ENCODE assay signal across 11 cellular contexts in the genomic region with DNA sequence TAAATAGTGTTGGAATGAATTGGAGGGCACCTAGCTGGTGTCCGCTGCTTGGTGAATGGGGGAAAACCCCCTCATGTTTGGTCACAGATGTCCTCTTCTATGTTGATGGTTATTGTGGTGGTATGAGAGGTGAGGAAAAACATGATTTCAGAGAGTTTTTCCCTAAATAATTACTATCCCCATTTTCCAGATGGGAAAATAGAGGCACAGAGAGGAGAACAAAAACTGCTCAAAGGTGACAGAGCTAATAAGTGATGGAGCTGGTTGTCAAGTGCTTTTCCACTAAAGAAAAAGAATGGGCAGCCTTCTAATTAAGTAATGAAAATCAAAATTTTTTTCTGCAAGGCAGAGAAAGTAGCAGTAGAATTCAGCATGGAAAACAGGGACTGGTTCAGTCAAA. TPM values are rescaled to one million over a fixed set of nuclear protein-coding genes. Genes with fewer than 3 reads are reported as not detected.
"Had no signal": no experiment of that assay in that cellular context is flagged by ENCODE, and none has a peak within 500 bp of the region (broad histone marks: within the 10 kb centered on the region; RNA-seq: fewer than 3 reads in every experiment).

No MANE protein-coding gene starts in this region.

- H2AFZ ChIP-seq: GM23248, GM23338 had no signal

- H3K4me2 ChIP-seq: GM23338 had no signal

- H3K4me3 Mint-ChIP-seq: GM23338, H9, HFFc6 had no signal

- H3K9me3 ChIP-seq: HAP-1 had no signal

- H3K4me3 ChIP-seq: GM23248, GM23338, HAP-1 had no signal

- H3K36me3 ChIP-seq: HAP-1 had no signal

- H3K4me1 ChIP-seq: HAP-1 had no signal

- H3K27ac ChIP-seq: GM23248 had no signal

- ATAC-seq: GM23338, HCT116 had no signal

- FAIRE-seq: H1, H54 had no signal

- H3K9me3 Mint-ChIP-seq: GM23338, H9, HFFc6 had no signal

- H3K27ac Mint-ChIP-seq: GM23338, H9, HFFc6 had no signal

- DNase-seq: GM23248, GOT3, H7, H9, HCEC 1CT, HFFc6 had no signal

- H3K4me1 Mint-ChIP-seq: GM23338 had no signal

- H3K9ac ChIP-seq: GM23248 had no signal

RNA-seq across cellular contexts. Expression of a gene that starts 30.2 kb away (rescaled TPM):
- total RNA-seq: GM23248, GM23338, H1 had no signal
- polyA plus RNA-seq: GM23248 had no signal
